In genomic region chr12:66409195-66409871, GRCh38 we compare ENCODE assay signal across 8 cellular contexts.
DNase-seq lines count a peak whose midpoint lies in the region; ATAC-seq, FAIRE-seq and TF ChIP-seq lines count a peak whose summit lies in the region.

No MANE protein-coding gene starts in this region.

- intact Hi-C loops in body of pancreas (cut with DNase I): no loop called here

- H3K4me3 ChIP-seq in body of pancreas: no peak overlapping the region

- FAIRE-seq in RCC 7860 (lab: Jason Lieb, UNC): no peak

- no peaks in the 10 kb centered on the region for H3K9me3 ChIP-seq in body of pancreas

- no peaks in the 10 kb centered on the region for H3K36me3 ChIP-seq in body of pancreas (replicated peaks in 1 of 2; ENCODE audit: insufficient read depth in 1 of 2, low read depth in 2 of 2)

- no peaks in the 10 kb centered on the region for H3K27me3 ChIP-seq in body of pancreas

- DNase-seq in NCI-H1092 treated with DMSO at 0.1 percent for 48 hours (lab: John Stamatoyannopoulos, UW) (peak; percentile 6), NCI-H1092 (lab: John Stamatoyannopoulos, UW) (no peak), RCC 7860 (ENCODE audit: low spot score) (peak; percentile 23), body of pancreas (peak in 2 of 4 donors; percentile 15 to 31), kidney tubule cell (ENCODE audit: low spot score) (peak; percentile 43), stromal cell of bone marrow (ENCODE audit: low read depth) (peak; percentile 31)

- ATAC-seq in HG03175 (IDR thresholded peaks at IDR 0.05; ENCODE audit: unreplicated experiment): peak; percentile 69
- peak; percentile 42 for ATAC-seq in body of pancreas
- no peak for ATAC-seq in GM21528 (IDR thresholded peaks at IDR 0.05; ENCODE audit: low FRiP score, unreplicated experiment)

- no peaks in the 10 kb centered on the region for H3K4me1 ChIP-seq in body of pancreas

- TF ChIP-seq POLR2A in body of pancreas (IDR thresholded peaks at IDR 0.05): no peak

- 52 to 75% methylated on average over 4 of the region's 4 CpGs for WGBS in body of pancreas, 2 donors

- peak; percentile 23 to 65 (median 56) for TF ChIP-seq CTCF in body of pancreas (IDR thresholded peaks at IDR 0.05)

- no peak overlapping the region for H3K27ac ChIP-seq in body of pancreas
